ENCODE assay signal across 9 cellular contexts in genomic region chr17:39927928-39928867, GRCh38. TPM values are rescaled to one million over a fixed set of nuclear protein-coding genes. Genes with fewer than 3 reads are reported as not detected.
DNase-seq lines count a peak whose midpoint lies in the region; ATAC-seq and TF ChIP-seq lines count a peak whose summit lies in the region.
"Had no signal": no experiment of that assay in that cellular context is flagged by ENCODE, and none has a peak within 500 bp of the region (broad histone marks: within the 10 kb centered on the region; RNA-seq: fewer than 3 reads in every experiment).

No MANE protein-coding gene starts in this region.

- H3K27me3 ChIP-seq in SK-N-SH (ENCODE audit: insufficient read depth) (no peaks in the 10 kb centered on the region), esophagus muscularis mucosa (no peaks in the 10 kb centered on the region)

- H3K36me3 ChIP-seq in SK-N-SH (replicated peaks in 1 of 2; ENCODE audit: control insufficient read depth in 1 of 2, insufficient read depth in 2 of 2, low read length in 1 of 2) (peaks cover 2 to 10% of the 10 kb centered on the region in 2 experiments), esophagus muscularis mucosa (peaks cover 7 to 12% (median 8%) of the 10 kb centered on the region in 4 donors)

- peak; percentile 24 for DNase-seq in ELR (ENCODE audit: low read depth)
- DNase-seq in SK-N-SH, result peak; percentile 52
- peak; percentile 93 for DNase-seq in esophagus muscularis mucosa (ENCODE audit: extremely low spot score)
- peak; percentile 32 for DNase-seq in nephron progenitor cell
- DNase-seq in NCI-H748 (lab: John Stamatoyannopoulos, UW; ENCODE audit: unreplicated experiment), result no peak
- DNase-seq in T-helper 9 cell, result no peak
- no peak for DNase-seq in SW 1271 (lab: John Stamatoyannopoulos, UW)

- peak overlapping the region; percentile 86; the same call in 1 of the 2 replicates for H2AFZ ChIP-seq in SK-N-SH (ENCODE audit: low read depth)

- intact Hi-C loops in esophagus muscularis mucosa (cut with DNase I), result loop anchor here (2.0 kb wide), 1 partner anchor 53 kb away; the partner anchor contains the start of gene PSMD3

- H3F3A ChIP-seq in SK-N-SH (replicated peaks; ENCODE audit: insufficient read depth), result peaks cover 27% of the 10 kb centered on the region

- TF ChIP-seq EP300 in SK-N-SH (IDR thresholded peaks at IDR 0.05; ENCODE audit: borderline replicate concordance in 1 of 2, low read depth in 1 of 2, low read length in 1 of 2), result no peak
- no peak for TF ChIP-seq EP300 in esophagus muscularis mucosa (IDR thresholded peaks at IDR 0.05)

- H3K27me3 Mint-ChIP-seq in nephron progenitor cell (ENCODE audit: low read depth, poor library complexity), result peaks cover 17% of the 10 kb centered on the region

- 59% methylated on average over 14 of the region's 17 CpGs for WGBS in SK-N-SH (ENCODE audit: low lambda C conversion rate)
- WGBS in esophagus muscularis mucosa, result 44% methylated on average over 9 of the region's 17 CpGs

- H3K9me3 ChIP-seq in SK-N-SH, result no peaks in the 10 kb centered on the region
- H3K9me3 ChIP-seq in esophagus muscularis mucosa, result no peaks in the 10 kb centered on the region

- H3K9me2 ChIP-seq in SK-N-SH, result no peaks in the 10 kb centered on the region

- POLR2A ChIA-PET in SK-N-SH (lab: Yijun Ruan, JAX), result interaction anchor here (1.0 kb wide), 1 partner anchor 11 kb away, joined by 3 read pairs; no protein-coding TSS in a partner anchor

- peak overlapping the region; percentile 94 for H3K4me3 Mint-ChIP-seq in nephron progenitor cell

- no peaks in the 10 kb centered on the region for H3K36me3 Mint-ChIP-seq in nephron progenitor cell (ENCODE audit: low read depth)

- peak; percentile 4 for ATAC-seq in HG02623 (IDR thresholded peaks at IDR 0.05; ENCODE audit: unreplicated experiment)

- peaks cover 2% of the 10 kb centered on the region for H3K9me3 Mint-ChIP-seq in nephron progenitor cell

- H3K79me2 ChIP-seq in SK-N-SH (ENCODE audit: insufficient read depth), result peaks cover 37% of the 10 kb centered on the region

- no peak for TF ChIP-seq POLR2A in esophagus muscularis mucosa (IDR thresholded peaks at IDR 0.05; ENCODE audit: low read depth)

- H3K4me3 ChIP-seq in SK-N-SH (ENCODE audit: low read depth in 2 of 2, low read length in 1 of 2), result peak overlapping the region; percentile 60 to 92
- peak overlapping the region; percentile 80 to 92 (median 91) for H3K4me3 ChIP-seq in esophagus muscularis mucosa

- H3K4me1 Mint-ChIP-seq in nephron progenitor cell, result peaks cover 51% of the 10 kb centered on the region

- TF ChIP-seq CTCF in SK-N-SH (IDR thresholded peaks at IDR 0.05), result no peak
- TF ChIP-seq CTCF in esophagus muscularis mucosa (IDR thresholded peaks at IDR 0.05), result no peak
- TF ChIP-seq CTCF in nephron progenitor cell (IDR thresholded peaks at IDR 0.05), result no peak

- peak overlapping the region; percentile 96 for H3K4me2 ChIP-seq in SK-N-SH

- H3K4me1 ChIP-seq in SK-N-SH (ENCODE audit: control insufficient read depth in 1 of 2, insufficient read depth in 2 of 2, low read depth in 1 of 2, low read length in 1 of 2), result peaks cover 8 to 32% of the 10 kb centered on the region in 2 experiments; a peak in 3 of 4 replicates
- H3K4me1 ChIP-seq in esophagus muscularis mucosa, result peaks cover 42 to 56% (median 47%) of the 10 kb centered on the region in 4 donors

- H3K27ac Mint-ChIP-seq in nephron progenitor cell, result peak overlapping the region; percentile 89

- H3K27ac ChIP-seq in SK-N-SH (ENCODE audit: low read depth in 2 of 2, low read length in 1 of 2) (peak overlapping the region; percentile 17 to 90), esophagus muscularis mucosa (replicated peaks in 1 of 4) (peak overlapping the region; percentile 89 to 94 (median 93))

- H3K9ac ChIP-seq in SK-N-SH, result peak overlapping the region; percentile 86

- no peak for TF ChIP-seq RAD21 in SK-N-SH (IDR thresholded peaks at IDR 0.05; ENCODE audit: low read length)

- CTCF ChIA-PET in SK-N-SH (lab: Yijun Ruan, JAX), result interaction anchor here (0.9 to 3.4 kb wide), 3 partner anchors 12 to 107 kb away, joined by 3 to 20 read pairs (median 3); partner anchors contain the start of gene PSMD3

- H4K20me1 ChIP-seq in SK-N-SH (ENCODE audit: insufficient read depth), result peaks cover 37% of the 10 kb centered on the region

TF ChIP-seq in SK-N-SH, 30 proteins besides CTCF, POLR2A, EP300 and RAD21:
- TF ChIP-seq RCOR1 (IDR thresholded peaks at IDR 0.05; ENCODE audit: low read length) (no peak), CHD2 (IDR thresholded peaks at IDR 0.05; ENCODE audit: low read length, partially characterized antibody) (no peak), MAX (IDR thresholded peaks at IDR 0.05; ENCODE audit: low read depth) (no peak), NFIC (IDR thresholded peaks at IDR 0.05; ENCODE audit: borderline replicate concordance) (no peak), MXI1 (IDR thresholded peaks at IDR 0.05; ENCODE audit: low read depth, low read length) (no peak), IRF3 (IDR thresholded peaks at IDR 0.05; ENCODE audit: low read depth, low read length) (no peak), TEAD4 (IDR thresholded peaks at IDR 0.05; ENCODE audit: borderline replicate concordance, insufficient read depth) (no peak), SMC3 (IDR thresholded peaks at IDR 0.05; ENCODE audit: low read depth, low read length) (no peak), YY1 (IDR thresholded peaks at IDR 0.05; ENCODE audit: low read depth) (no peak), FOXM1 (IDR thresholded peaks at IDR 0.05; ENCODE audit: low read depth) (no peak), SIN3A (IDR thresholded peaks at IDR 0.05; ENCODE audit: borderline replicate concordance, low read depth, low read length) (no peak), TAF1 (IDR thresholded peaks at IDR 0.05; ENCODE audit: borderline replicate concordance, low read depth, low read length) (no peak), MEF2A (IDR thresholded peaks at IDR 0.05; ENCODE audit: borderline replicate concordance, low read depth) (no peak), USF2 (IDR thresholded peaks at IDR 0.05; ENCODE audit: borderline replicate concordance, low read depth, low read length) (no peak), GATA2 (CRISPR knock-in tag; IDR thresholded peaks at IDR 0.05) (no peak), FOXJ3 (CRISPR knock-in tag; IDR thresholded peaks at IDR 0.05) (no peak), JUND (IDR thresholded peaks at IDR 0.05) (no peak)

RNA-seq across cellular contexts. Expression of gene LRRC3C, which starts 0.7 kb away (rescaled TPM):
- polyA plus RNA-seq in SK-N-SH (2012; rRNA removed), result not detected in 2 replicates
- not detected in 2 replicates for polyA plus RNA-seq in SK-N-SH (2012; cell fraction: cytosol; rRNA removed)
- not detected in 2 replicates for polyA plus RNA-seq in SK-N-SH (2012; cell fraction: nucleus; rRNA removed)
- not detected for total RNA-seq in esophagus muscularis mucosa
- total RNA-seq: T-helper 2 cell treated with Interferon-gamma antibody and Interleukin-4, amounts not matched to agents 100 ng/mL and 5 ng/mL, for 36 hours had no signal

RNA-seq across cellular contexts. Expression of gene ORMDL3, which starts 0.8 kb away (rescaled TPM):
- 27.8 and 38.5 TPM in 2 replicates for polyA plus RNA-seq in SK-N-SH (2012; rRNA removed)
- 28.1 and 30.4 TPM in 2 replicates for polyA plus RNA-seq in SK-N-SH (2012; cell fraction: cytosol; rRNA removed)
- 21.0 and 22.8 TPM in 2 replicates for polyA plus RNA-seq in SK-N-SH (2012; cell fraction: nucleus; rRNA removed)
- 10 to 100 TPM; 33.2 to 68.6 (median 45.9) TPM for total RNA-seq in esophagus muscularis mucosa

RNA-seq across cellular contexts. Expression of gene GSDMB, which starts 9.8 kb away (rescaled TPM):
- polyA plus RNA-seq in SK-N-SH (2012; rRNA removed), result 2.4 and 3.6 TPM in 2 replicates
- 0.43 and 0.53 TPM in 2 replicates for polyA plus RNA-seq in SK-N-SH (2012; cell fraction: cytosol; rRNA removed)
- 20.6 and 25.6 TPM in 2 replicates for polyA plus RNA-seq in SK-N-SH (2012; cell fraction: nucleus; rRNA removed)
- total RNA-seq in esophagus muscularis mucosa, result 1 to 10 TPM; 1.7 to 7.1 (median 2.7) TPM

RNA-seq across cellular contexts. Expression of gene GSDMA, which starts 34.6 kb away (rescaled TPM):
- not detected in 2 replicates for polyA plus RNA-seq in SK-N-SH (2012; rRNA removed)
- 0.01 and 0.03 TPM in 2 replicates for polyA plus RNA-seq in SK-N-SH (2012; cell fraction: cytosol; rRNA removed)
- polyA plus RNA-seq in SK-N-SH (2012; cell fraction: nucleus; rRNA removed), result not detected in 2 replicates
- total RNA-seq in esophagus muscularis mucosa, result under 1 TPM in 3 of 4 donors, not detected in 1; 0.11 to 0.99 (median 0.45) TPM

RNA-seq across cellular contexts. Expression of gene PSMD3, which starts 52.4 kb away (rescaled TPM):
- 87.6 and 104 TPM in 2 replicates for polyA plus RNA-seq in SK-N-SH (2012; rRNA removed)
- 57.9 and 80.3 TPM in 2 replicates for polyA plus RNA-seq in SK-N-SH (2012; cell fraction: cytosol; rRNA removed)
- 104 and 122 TPM in 2 replicates for polyA plus RNA-seq in SK-N-SH (2012; cell fraction: nucleus; rRNA removed)
- total RNA-seq in esophagus muscularis mucosa, result 100 to 1,000 TPM in 1 of 4 donors, 10 to 100 TPM in 3; 58.1 to 117 (median 84.0) TPM

Comparison
In these comparisons a context has a peak if more than half of its experiments do, and no peak if none do; other contexts are left out.
1. DNase-seq: peak in ELR (single experiment), SK-N-SH (single experiment), esophagus muscularis mucosa (single experiment) and nephron progenitor cell (single experiment); none in NCI-H748 (single experiment), T-helper 9 cell (single experiment) and SW 1271 (0 of 2).